8 cellular contexts compared by ENCODE assay signal in the genomic region with DNA sequence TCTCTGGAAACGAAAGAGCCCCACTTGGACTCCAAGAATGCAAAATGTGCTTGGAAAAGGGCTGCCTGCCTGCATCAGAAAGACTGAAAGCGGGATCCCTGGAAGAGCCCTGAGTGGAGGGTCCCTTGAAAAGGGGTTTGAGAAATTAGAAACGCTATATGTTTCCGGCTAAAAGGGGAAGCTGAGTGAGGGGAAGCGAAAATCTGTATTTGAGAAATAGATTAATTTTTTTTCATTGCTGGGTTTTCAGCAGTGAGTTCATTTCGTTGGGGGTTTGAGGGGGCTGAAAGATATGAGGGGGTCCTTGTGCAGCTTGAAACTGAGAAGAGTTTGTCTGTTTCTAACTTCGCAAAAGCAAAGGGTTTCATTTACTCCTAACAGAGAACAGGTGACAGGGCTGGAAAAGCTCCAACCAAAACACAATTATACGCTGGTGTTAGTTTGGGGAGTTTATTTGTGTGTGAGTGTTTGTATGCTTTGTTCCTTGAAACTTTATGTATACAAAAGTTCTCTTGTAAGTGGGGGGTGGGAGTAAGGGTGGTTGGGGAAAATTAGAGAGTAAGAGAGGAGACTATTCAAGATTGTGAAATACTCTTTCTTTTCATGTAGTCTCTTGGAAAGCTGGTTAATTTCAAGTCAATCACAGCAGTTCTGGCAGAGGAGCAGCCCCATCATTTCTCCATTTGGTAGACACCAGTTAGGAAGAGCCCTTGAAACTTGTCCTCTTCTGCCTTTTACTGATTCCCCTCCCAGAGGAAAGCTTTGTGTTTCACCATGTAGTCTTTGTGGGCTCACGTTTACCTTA. TPM values are rescaled to one million over a fixed set of nuclear protein-coding genes. Genes with fewer than 3 reads are reported as not detected.
DNase-seq lines count a peak whose midpoint lies in the region; ATAC-seq, FAIRE-seq and TF ChIP-seq lines count a peak whose summit lies in the region.

No MANE protein-coding gene starts in this region.

- peaks cover 62% of the 10 kb centered on the region for H3K36me3 Mint-ChIP-seq in activated T-cell treated with anti-CD3 and anti-CD28 coated beads, Interleukin-2, amount 50 U/mL, for 4 hours (ENCODE audit: insufficient read depth)

- no peaks in the 10 kb centered on the region for H3K27me3 ChIP-seq in heart right ventricle

- WGBS in heart right ventricle, 2 donors: 7 to 8% methylated on average over 9 of the region's 9 CpGs

- TF ChIP-seq CTCF in WI38 (IDR thresholded peaks at IDR 0.05; ENCODE audit: low read depth, low read length) (no peak), heart right ventricle (IDR thresholded peaks at IDR 0.05) (no peak), GM10266 (IDR thresholded peaks at IDR 0.05; ENCODE audit: control insufficient read depth, insufficient read depth, low read depth, missing control alignments) (no peak)

- H3K27ac ChIP-seq in heart right ventricle: peak overlapping the region in 8 of 10 donors; percentile 5 to 92 (median 54)

- FAIRE-seq in RCC 7860 (lab: Jason Lieb, UNC): no peak

- no peaks in the 10 kb centered on the region for H3K36me3 ChIP-seq in heart right ventricle

- peaks cover 0 to 77% (median 12%) of the 10 kb centered on the region in 9 donors for H3K4me1 ChIP-seq in heart right ventricle

- no peak for ATAC-seq in activated T-cell treated with anti-CD3 and anti-CD28 coated beads, Interleukin-2, amount 50 U/mL, for 4 hours
- ATAC-seq in heart right ventricle: peak in 4 of 8 donors; percentile 2 to 32 (median 16)
- ATAC-seq in HG02798 (IDR thresholded peaks at IDR 0.05; ENCODE audit: poor library complexity, unreplicated experiment): no peak

- H3K4me3 ChIP-seq in WI38 (ENCODE audit: low read depth, low read length) (peak overlapping the region; percentile 74), heart right ventricle (peak overlapping the region; percentile 38 to 83 (median 64)), skeletal muscle cell (ENCODE audit: low read depth, low read length) (peak overlapping the region; percentile 57)

- no peaks in the 10 kb centered on the region for H3K9me3 ChIP-seq in heart right ventricle

- DNase-seq in activated T-cell treated with anti-CD3 and anti-CD28 coated beads, Interleukin-2, amount 50 U/mL, for 4 hours: no peak
- no peak for DNase-seq in activated T-cell treated with anti-CD3 and anti-CD28 coated beads, Interleukin-2, amount 50 U/mL, for 1 hour
- no peak for DNase-seq in heart right ventricle
- DNase-seq in skeletal muscle cell (ENCODE audit: low read depth): no peak
- no peak for DNase-seq in RCC 7860 (ENCODE audit: low spot score)
- no peak for DNase-seq in GM10266 (ENCODE audit: extremely low spot score)

- no peaks in the 10 kb centered on the region for H3K9me3 Mint-ChIP-seq in activated T-cell treated with anti-CD3 and anti-CD28 coated beads, Interleukin-2, amount 50 U/mL, for 4 hours

- H3K27me3 Mint-ChIP-seq in activated T-cell treated with anti-CD3 and anti-CD28 coated beads, Interleukin-2, amount 50 U/mL, for 4 hours (ENCODE audit: low read depth): no peaks in the 10 kb centered on the region

- intact Hi-C loops in heart right ventricle (cut with DNase I): loop anchor here in 1 of 10 donors (5.0 kb wide), 2 partner anchors 41 to 56 kb away; no protein-coding TSS in a partner anchor

- H3K4me3 Mint-ChIP-seq in activated T-cell treated with anti-CD3 and anti-CD28 coated beads, Interleukin-2, amount 50 U/mL, for 4 hours: peak overlapping the region; percentile 100

- peaks cover 65% of the 10 kb centered on the region for H3K4me1 Mint-ChIP-seq in activated T-cell treated with anti-CD3 and anti-CD28 coated beads, Interleukin-2, amount 50 U/mL, for 4 hours (ENCODE audit: low read depth)

RNA-seq across cellular contexts. Expression of a gene that starts 0.8 kb away (rescaled TPM):
- total RNA-seq in activated T-cell treated with anti-CD3 and anti-CD28 coated beads, Interleukin-2, amount 50 U/mL, for 4 hours: 100 to 1,000 TPM; 275 to 314 (median 282) TPM
- 10 to 100 TPM in 6 of 10 donors, 1 to 10 TPM in 4; 3.3 to 30.8 (median 10.1) TPM for total RNA-seq in heart right ventricle
- 1 to 10 TPM; 6.1 to 7.4 TPM for polyA plus RNA-seq in heart right ventricle

Comparison
In these comparisons a context has a peak if more than half of its experiments do, and no peak if none do; other contexts are left out.
1. RNA of a gene that starts 0.8 kb away (total RNA-seq): 275 to 314 TPM in activated T-cell treated with anti-CD3 and anti-CD28 coated beads, Interleukin-2, amount 50 U/mL, for 4 hours; 3.3 to 30.8 TPM in heart right ventricle; every median in the first group is over 4 times any median in the second.
2. Peak in every context shown above with its lines, with median percentiles within 50 percentile points of each other: H3K4me3 ChIP-seq.